ENCODE assay signal across 21 cellular contexts in the genomic region with DNA sequence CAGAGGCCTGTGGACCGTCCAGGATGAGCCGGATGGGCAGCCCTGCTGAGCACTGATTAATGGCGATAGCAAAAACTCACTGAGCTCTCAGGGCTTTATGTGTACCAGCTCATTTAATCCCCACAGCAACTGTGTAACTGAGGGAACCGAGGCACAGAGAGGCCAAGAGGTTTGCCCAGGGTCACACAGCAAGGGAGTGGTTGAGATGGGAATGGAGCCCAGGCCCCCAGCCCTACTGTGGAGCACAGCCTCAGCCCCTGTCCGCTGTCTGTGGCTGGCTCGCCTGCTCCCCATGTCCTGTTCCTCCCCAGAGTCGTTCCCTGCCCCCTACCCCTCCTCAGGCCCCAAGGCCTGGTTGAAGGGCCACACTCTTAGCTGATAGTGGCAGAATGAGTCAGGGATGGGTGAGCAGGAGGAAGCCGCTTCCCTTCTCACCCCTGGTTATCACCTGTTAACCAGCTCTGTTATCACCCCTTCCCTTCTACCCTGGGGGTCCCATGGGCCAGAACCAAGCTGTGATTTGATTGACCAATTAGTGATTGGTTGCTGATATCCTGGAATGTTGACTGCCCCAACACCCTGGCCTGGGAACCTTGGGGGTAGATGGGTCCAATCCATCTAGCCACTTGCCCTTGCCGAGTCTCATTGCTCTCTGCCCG. TPM values are rescaled to one million over a fixed set of nuclear protein-coding genes. Genes with fewer than 3 reads are reported as not detected.
DNase-seq lines count a peak whose midpoint lies in the region; ATAC-seq and TF ChIP-seq lines count a peak whose summit lies in the region.
"Had no signal": no experiment of that assay in that cellular context is flagged by ENCODE, and none has a peak within 500 bp of the region (broad histone marks: within the 10 kb centered on the region; RNA-seq: fewer than 3 reads in every experiment).

No MANE protein-coding gene starts in this region.

- H3K4me1 ChIP-seq in HCT116 (ENCODE audit: control insufficient read depth in 1 of 2, insufficient read depth in 2 of 2, low read length in 2 of 2): no peaks in the 10 kb centered on the region; a peak in 1 of 4 replicates
- peaks cover 60% of the 10 kb centered on the region for H3K4me1 ChIP-seq in mesenchymal stem cell (ENCODE audit: control insufficient read depth, insufficient read depth, low read depth, low read length)

- H4K20me1 ChIP-seq in HCT116 (ENCODE audit: insufficient read depth): no peaks in the 10 kb centered on the region

- no TSS peak for BruUV-seq in HCT116 (replicated peaks; lab: Mats Ljungman, UMichigan)

- H3K79me1 ChIP-seq in mesenchymal stem cell (replicated peaks; ENCODE audit: low read length, poor library complexity, severe bottlenecking): peaks cover 29% of the 10 kb centered on the region

- RAD21 ChIA-PET in HCT116 (lab: Charles Lee; ENCODE audit: low non-redundant PET in 1 of 2, low total read pairs in 2 of 2, uncharacterized antibody in 2 of 2, unreplicated experiment in 2 of 2): no interaction called here

- no peak overlapping the region for H4K8ac ChIP-seq in mesenchymal stem cell (ENCODE audit: low read length)

- no peak overlapping the region for H2AK5ac ChIP-seq in mesenchymal stem cell (ENCODE audit: low read length, severe bottlenecking)

- H3K27me3 Mint-ChIP-seq in stimulated activated naive B cell treated with anti-CD40 and anti-IgM and Interleukin-4, amounts not matched to agents 10 μg/mL and 1 μg/mL and 100 μg/mL, for 72 hours: no peaks in the 10 kb centered on the region
- H3K27me3 Mint-ChIP-seq in activated naive CD8-positive, alpha-beta T cell treated with anti-CD3 and anti-CD28 coated beads, Interleukin-2, amount 50 U/mL, for 24 hours: no peaks in the 10 kb centered on the region
- H3K27me3 Mint-ChIP-seq: activated CD4-positive, alpha-beta T cell treated with anti-CD3 and anti-CD28 coated beads, Interleukin-2, amount 10 ng/mL, durations not matched to agents 24 days and 14 days; activated naive CD8-positive, alpha-beta T cell; naive thymus-derived CD4-positive, alpha-beta T cell had no signal

- no peak overlapping the region for H3K4me3 Mint-ChIP-seq in stimulated activated naive B cell treated with anti-CD40 and anti-IgM and Interleukin-4, amounts not matched to agents 10 μg/mL and 1 μg/mL and 100 μg/mL, for 72 hours
- no peak overlapping the region for H3K4me3 Mint-ChIP-seq in activated naive CD8-positive, alpha-beta T cell treated with anti-CD3 and anti-CD28 coated beads, Interleukin-2, amount 50 U/mL, for 24 hours
- H3K4me3 Mint-ChIP-seq: activated CD4-positive, alpha-beta T cell treated with anti-CD3 and anti-CD28 coated beads, Interleukin-2, amount 10 ng/mL, durations not matched to agents 24 days and 14 days; activated naive CD8-positive, alpha-beta T cell; GM23338; naive thymus-derived CD4-positive, alpha-beta T cell had no signal

- H2BK15ac ChIP-seq in mesenchymal stem cell (ENCODE audit: low read depth, poor library complexity, severe bottlenecking): no peak overlapping the region

- no peak overlapping the region for H3K9ac ChIP-seq in HCT116 (ENCODE audit: low read length)
- no peak overlapping the region for H3K9ac ChIP-seq in mesenchymal stem cell (ENCODE audit: low read length)

- no peak for TF ChIP-seq RAD21 in HCT116 (IDR thresholded peaks at IDR 0.05; ENCODE audit: low read depth)

- H3K27me3 ChIP-seq in HCT116 (ENCODE audit: insufficient read depth, low read length) (no peaks in the 10 kb centered on the region), mesenchymal stem cell (ENCODE audit: control insufficient read depth in 1 of 2, insufficient read depth in 1 of 2, low read length in 2 of 2) (no peaks in the 10 kb centered on the region)

- H3K79me2 ChIP-seq in HCT116 (ENCODE audit: insufficient read depth, low read length): peaks cover 13% of the 10 kb centered on the region; the same call in 1 of the 2 replicates

- ATAC-seq in HCT116 (no peak), GM18511 (IDR thresholded peaks at IDR 0.05; ENCODE audit: unreplicated experiment) (no peak)
- no peak for ATAC-seq in stimulated activated naive B cell treated with anti-CD40 and anti-IgM and Interleukin-4, amounts not matched to agents 10 μg/mL and 1 μg/mL and 100 μg/mL, for 72 hours (replicated peaks)
- no peak for ATAC-seq in activated naive CD8-positive, alpha-beta T cell treated with anti-CD3 and anti-CD28 coated beads, Interleukin-2, amount 50 U/mL, for 24 hours
- ATAC-seq: GM12878; GM23338; left colon; naive thymus-derived CD4-positive, alpha-beta T cell had no signal

- no peak overlapping the region for H2BK12ac ChIP-seq in mesenchymal stem cell (ENCODE audit: low read length in 2 of 2)

- CTCF ChIA-PET in HCT116 (lab: Charles Lee): interaction anchor here (0.6 kb wide), 1 partner anchor 19 kb away, joined by 3 read pairs; no protein-coding TSS in a partner anchor

- POLR2A ChIA-PET in HCT116 (lab: Charles Lee): no interaction called here

- H2AFZ ChIP-seq in HCT116 (ENCODE audit: low read depth, low read length, poor library complexity, severe bottlenecking): no peak overlapping the region
- no peak overlapping the region for H2AFZ ChIP-seq in mesenchymal stem cell (ENCODE audit: low read depth, low read length)
- H2AFZ ChIP-seq: GM23338 had no signal

- H3K9me3 ChIP-seq in HCT116 (ENCODE audit: control insufficient read depth in 1 of 2, insufficient read depth in 1 of 2, low read depth in 1 of 2, low read length in 2 of 2) (no peaks in the 10 kb centered on the region), mesenchymal stem cell (ENCODE audit: control insufficient read depth, low read length) (no peaks in the 10 kb centered on the region)

- TF ChIP-seq CTCF in HCT116 (IDR thresholded peaks at IDR 0.05 in 2 of 3, conservative IDR thresholded peaks at IDR 0.05 in 1 of 3; ENCODE audit: borderline replicate concordance in 1 of 3, insufficient read depth in 1 of 3, low read depth in 2 of 3, low read length in 2 of 3): no peak

- H3K27ac Mint-ChIP-seq in stimulated activated naive B cell treated with anti-CD40 and anti-IgM and Interleukin-4, amounts not matched to agents 10 μg/mL and 1 μg/mL and 100 μg/mL, for 72 hours: peak overlapping the region; percentile 59
- H3K27ac Mint-ChIP-seq in activated naive CD8-positive, alpha-beta T cell treated with anti-CD3 and anti-CD28 coated beads, Interleukin-2, amount 50 U/mL, for 24 hours: no peak overlapping the region
- H3K27ac Mint-ChIP-seq: activated CD4-positive, alpha-beta T cell treated with anti-CD3 and anti-CD28 coated beads, Interleukin-2, amount 10 ng/mL, durations not matched to agents 24 days and 14 days; activated naive CD8-positive, alpha-beta T cell; GM23338; naive thymus-derived CD4-positive, alpha-beta T cell had no signal

- H3K9me2 ChIP-seq in HCT116 (ENCODE audit: insufficient read depth): no peaks in the 10 kb centered on the region

- no peaks in the 10 kb centered on the region for H3K9me3 Mint-ChIP-seq in stimulated activated naive B cell treated with anti-CD40 and anti-IgM and Interleukin-4, amounts not matched to agents 10 μg/mL and 1 μg/mL and 100 μg/mL, for 72 hours
- H3K9me3 Mint-ChIP-seq in activated naive CD8-positive, alpha-beta T cell treated with anti-CD3 and anti-CD28 coated beads, Interleukin-2, amount 50 U/mL, for 24 hours: no peaks in the 10 kb centered on the region
- H3K9me3 Mint-ChIP-seq: activated CD4-positive, alpha-beta T cell treated with anti-CD3 and anti-CD28 coated beads, Interleukin-2, amount 10 ng/mL, durations not matched to agents 24 days and 14 days; GM23338; naive thymus-derived CD4-positive, alpha-beta T cell had no signal

- no peak overlapping the region for H3K18ac ChIP-seq in mesenchymal stem cell (ENCODE audit: low read depth in 1 of 2, low read length in 2 of 2)

- H3K36me3 Mint-ChIP-seq in stimulated activated naive B cell treated with anti-CD40 and anti-IgM and Interleukin-4, amounts not matched to agents 10 μg/mL and 1 μg/mL and 100 μg/mL, for 72 hours: peaks cover 33 to 51% of the 10 kb centered on the region in 2 donors
- peaks cover 12% of the 10 kb centered on the region for H3K36me3 Mint-ChIP-seq in activated naive CD8-positive, alpha-beta T cell treated with anti-CD3 and anti-CD28 coated beads, Interleukin-2, amount 50 U/mL, for 24 hours (ENCODE audit: low read depth)
- H3K36me3 Mint-ChIP-seq: activated naive CD8-positive, alpha-beta T cell had no signal

- no peak overlapping the region for H2BK5ac ChIP-seq in mesenchymal stem cell (ENCODE audit: low read depth, low read length, poor library complexity, severe bottlenecking)

- H4K91ac ChIP-seq in mesenchymal stem cell (ENCODE audit: low read length): no peak overlapping the region

- no peak overlapping the region for H3K4ac ChIP-seq in mesenchymal stem cell (ENCODE audit: low read depth in 1 of 2, low read length in 2 of 2)

- no peak for TF ChIP-seq POLR2A in HCT116 (IDR thresholded peaks at IDR 0.05; ENCODE audit: borderline replicate concordance, extremely low read depth, insufficient read depth, insufficient read length)

- no peak overlapping the region for H2BK120ac ChIP-seq in mesenchymal stem cell (ENCODE audit: low read depth, low read length)

- H3K36me3 ChIP-seq in HCT116 (ENCODE audit: control insufficient read depth in 1 of 2, insufficient read depth in 2 of 2, low read length in 2 of 2): peaks cover 18 to 89% of the 10 kb centered on the region in 2 experiments; a peak in 3 of 4 replicates
- H3K36me3 ChIP-seq in mesenchymal stem cell (ENCODE audit: control insufficient read depth in 1 of 2, insufficient read depth in 2 of 2, low read depth in 1 of 2, low read length in 2 of 2): peaks cover 96 to 99% of the 10 kb centered on the region in 2 experiments

- H3K27ac ChIP-seq in HCT116 (ENCODE audit: low read depth, low read length) (no peak overlapping the region), caudate nucleus (ENCODE audit: low read depth, low read length) (peak overlapping the region; percentile 99), mesenchymal stem cell (ENCODE audit: low read length, poor library complexity, severe bottlenecking) (peak overlapping the region; percentile 28)
- H3K27ac ChIP-seq: SK-N-MC had no signal

- no peak overlapping the region for H3K23ac ChIP-seq in mesenchymal stem cell (ENCODE audit: low read length in 2 of 2)

- WGBS in mesenchymal stem cell: 85% methylated on average over 6 of the region's 10 CpGs

- DNase-seq in HCT116 (ENCODE audit: low read depth, low spot score) (no peak), caudate nucleus (lab: John Stamatoyannopoulos, UW) (no peak), mesenchymal stem cell (no peak), NCI-H1092 (lab: John Stamatoyannopoulos, UW) (no peak), globus pallidus (ENCODE audit: low spot score) (no peak)
- no peak for DNase-seq in stimulated activated naive B cell treated with anti-CD40 and anti-IgM and Interleukin-4, amounts not matched to agents 10 μg/mL and 1 μg/mL and 100 μg/mL, for 72 hours
- DNase-seq in activated naive CD8-positive, alpha-beta T cell treated with anti-CD3 and anti-CD28 coated beads, Interleukin-2, amount 50 U/mL, for 24 hours: no peak
- DNase-seq: activated CD4-positive, alpha-beta T cell treated with anti-CD3 and anti-CD28 coated beads, Interleukin-2, amount 10 ng/mL, durations not matched to agents 24 days and 14 days; cerebellar nuclear complex; naive thymus-derived CD4-positive, alpha-beta T cell; NCI-H1694; NCI-H446; retina had no signal

- intact Hi-C loops in HCT116 (cut with micrococcal nuclease): no loop called here

- no peak overlapping the region for H3K4me2 ChIP-seq in HCT116 (ENCODE audit: low read length)
- no peak overlapping the region for H3K4me2 ChIP-seq in mesenchymal stem cell (ENCODE audit: low read length, poor library complexity, severe bottlenecking)
- H3K4me2 ChIP-seq: GM23338 had no signal

- H3K14ac ChIP-seq in mesenchymal stem cell (ENCODE audit: low read length in 2 of 2): no peak overlapping the region

- H3K4me1 Mint-ChIP-seq in stimulated activated naive B cell treated with anti-CD40 and anti-IgM and Interleukin-4, amounts not matched to agents 10 μg/mL and 1 μg/mL and 100 μg/mL, for 72 hours: peaks cover 8 to 14% of the 10 kb centered on the region in 2 donors
- peaks cover 10% of the 10 kb centered on the region for H3K4me1 Mint-ChIP-seq in activated naive CD8-positive, alpha-beta T cell treated with anti-CD3 and anti-CD28 coated beads, Interleukin-2, amount 50 U/mL, for 24 hours

- H3K4me3 ChIP-seq in HCT116 (replicated peaks in 1 of 2; ENCODE audit: low read depth in 1 of 2, low read length in 2 of 2): no peak overlapping the region
- no peak overlapping the region for H3K4me3 ChIP-seq in mesenchymal stem cell (ENCODE audit: insufficient read depth in 1 of 2, low read depth in 1 of 2, low read length in 2 of 2)
- H3K4me3 ChIP-seq: GM12878, GM23338, SK-N-MC had no signal

RNA-seq across cellular contexts. Expression of a gene that starts 21.2 kb away (rescaled TPM):
- total RNA-seq in HCT116 (2021; ENCODE audit: unreplicated experiment): 8.8 TPM
- polyA plus RNA-seq in HCT116 (2012): 8.6 and 10.4 TPM in 2 replicates
- polyA plus RNA-seq in mesenchymal stem cell (2013, experiment 1 of 2): 1.6 TPM
- polyA plus RNA-seq in mesenchymal stem cell (2013, experiment 2 of 2): 1.5 TPM

RNA-seq across cellular contexts. Expression of a gene that starts 50.2 kb away (rescaled TPM):
- not detected for total RNA-seq in HCT116 (2021; ENCODE audit: unreplicated experiment)
- polyA plus RNA-seq in HCT116 (2012): not detected in 2 replicates
- not detected for polyA plus RNA-seq in mesenchymal stem cell (2013, experiment 1 of 2)
- not detected for polyA plus RNA-seq in mesenchymal stem cell (2013, experiment 2 of 2)
- total RNA-seq: activated CD4-positive, alpha-beta T cell treated with anti-CD3 and anti-CD28 coated beads, Interleukin-2, amount 10 ng/mL, durations not matched to agents 24 days and 14 days; G401; GM12878; GM23338; HT1080; left colon; naive thymus-derived CD4-positive, alpha-beta T cell had no signal
- polyA plus RNA-seq: naive thymus-derived CD4-positive, alpha-beta T cell had no signal
